1 cellular context compared by ENCODE assay signal in genomic region chr6:104943781-104944180, GRCh38.
TF ChIP-seq lines count a peak whose summit lies in the region.

No MANE protein-coding gene starts in this region.

TF ChIP-seq in PFSK-1, 5 proteins besides CTCF, POLR2A, EP300 and RAD21 (continued from another document):
- TF ChIP-seq REST (IDR thresholded peaks at IDR 0.05; ENCODE audit: insufficient read depth in 1 of 2, low read depth in 2 of 2, low read length in 2 of 2) (peak; percentile 93 to 99), POLR2AphosphoS5 (IDR thresholded peaks at IDR 0.05; ENCODE audit: low read depth, low read length) (no peak), SIN3A (IDR thresholded peaks at IDR 0.05; ENCODE audit: borderline replicate concordance, insufficient read depth, low read length) (peak; percentile 86; the same call in 1 of the 2 replicates), FOXP2 (optimal IDR thresholded peaks at IDR 0.05; ENCODE audit: borderline replicate concordance, extremely low read depth, extremely low read length, insufficient read depth) (no peak)
